Comparison of ENCODE assay signal across 1 cellular context in genomic region chr19:28553005-28553404, GRCh38.
TF ChIP-seq lines count a peak whose summit lies in the region.

No MANE protein-coding gene starts in this region.

TF ChIP-seq in K562, 482 proteins besides CTCF, POLR2A, EP300 and RAD21 (continued from another document and continues in another):
- peak; percentile 48; the same call in 1 of the 2 replicates for TF ChIP-seq TSHZ1 (CRISPR knock-in tag; IDR thresholded peaks at IDR 0.05)
- TF ChIP-seq PBX2 (CRISPR knock-in tag; IDR thresholded peaks at IDR 0.05; ENCODE audit: low read depth): no peak
- peak; percentile 26; the same call in 1 of the 2 replicates for TF ChIP-seq PBX2 (tag; conservative IDR thresholded peaks at IDR 0.05; ENCODE audit: low read depth)
- TF ChIP-seq CHAMP1 (IDR thresholded peaks at IDR 0.05): no peak
- peak; percentile 90 for TF ChIP-seq ZNF316 (IDR thresholded peaks at IDR 0.05)
- no peak for TF ChIP-seq ZNF224 (CRISPR knock-in tag; IDR thresholded peaks at IDR 0.05)
- TF ChIP-seq ZNF655 (CRISPR knock-in tag; IDR thresholded peaks at IDR 0.05): no peak
- no peak for TF ChIP-seq NFIC (IDR thresholded peaks at IDR 0.05)
- TF ChIP-seq CCAR2 (IDR thresholded peaks at IDR 0.05; ENCODE audit: low read depth, low read length): no peak
- peak; percentile 29; the same call in 1 of the 2 replicates for TF ChIP-seq ATF7 (IDR thresholded peaks at IDR 0.05)
- peak; percentile 50; the same call in 1 of the 2 replicates for TF ChIP-seq ZNF75A (CRISPR knock-in tag; IDR thresholded peaks at IDR 0.05)
- TF ChIP-seq SMARCA4 (IDR thresholded peaks at IDR 0.05): peak; percentile 50; the same call in 1 of the 2 replicates
- no peak for TF ChIP-seq WHSC1 (IDR thresholded peaks at IDR 0.05; ENCODE audit: low read length)
- peak; percentile 89 for TF ChIP-seq L3MBTL2 (IDR thresholded peaks at IDR 0.05)
- TF ChIP-seq E2F6 (IDR thresholded peaks at IDR 0.05; ENCODE audit: borderline replicate concordance in 1 of 2, extremely low read depth in 1 of 2, insufficient read depth in 1 of 2, insufficient read length in 1 of 2, low read depth in 1 of 2, low read length in 1 of 2, poor library complexity in 1 of 2, severe bottlenecking in 1 of 2): peak; percentile 23 to 44
- TF ChIP-seq POLR2B (IDR thresholded peaks at IDR 0.05; ENCODE audit: low read depth, partially characterized antibody): no peak
- TF ChIP-seq ZBTB9 (CRISPR knock-in tag; IDR thresholded peaks at IDR 0.05): 0 out of 2 replicates have a peak, but pooled peaks have one; percentile 66
- TF ChIP-seq FOXO4 (CRISPR knock-in tag; IDR thresholded peaks at IDR 0.05): no peak
- TF ChIP-seq ZNF449 (CRISPR knock-in tag; IDR thresholded peaks at IDR 0.05): peak; percentile 77
- TF ChIP-seq CHD2 (IDR thresholded peaks at IDR 0.05; ENCODE audit: low read depth, low read length): no peak
- TF ChIP-seq ELF4 (CRISPR knock-in tag; IDR thresholded peaks at IDR 0.05): 0 out of 2 replicates have a peak, but pooled peaks have one; percentile 32
- TF ChIP-seq ZNF589 (CRISPR knock-in tag; IDR thresholded peaks at IDR 0.05; ENCODE audit: low read depth): peak; percentile 76
- no peak; the same call in 1 of the 2 replicates for TF ChIP-seq RNF2 (IDR thresholded peaks at IDR 0.05)
- no peak for TF ChIP-seq HINFP (tag; conservative IDR thresholded peaks at IDR 0.05; ENCODE audit: low read depth)
- TF ChIP-seq PPARD (CRISPR knock-in tag; IDR thresholded peaks at IDR 0.05): 0 out of 2 replicates have a peak, but pooled peaks have one; percentile 11
- TF ChIP-seq ID3 (CRISPR knock-in tag; IDR thresholded peaks at IDR 0.05): no peak
- TF ChIP-seq ID3 (tag; IDR thresholded peaks at IDR 0.05): peak; percentile 74; the same call in 1 of the 2 replicates
- TF ChIP-seq KLF1 (tag; IDR thresholded peaks at IDR 0.05): no peak
- 0 out of 2 replicates have a peak, but pooled peaks have one; percentile 74 for TF ChIP-seq SMAD3 (CRISPR knock-in tag; conservative IDR thresholded peaks at IDR 0.05)
- no peak for TF ChIP-seq PHF8 (IDR thresholded peaks at IDR 0.05; ENCODE audit: borderline replicate concordance, low read length)
- no peak for TF ChIP-seq FOXA1 (IDR thresholded peaks at IDR 0.05; ENCODE audit: borderline replicate concordance)
- no peak for TF ChIP-seq CEBPG (CRISPR knock-in tag; IDR thresholded peaks at IDR 0.05)
- TF ChIP-seq CEBPG (tag; conservative IDR thresholded peaks at IDR 0.05 in 1 of 2, IDR thresholded peaks at IDR 0.05 in 1 of 2): no peak
- TF ChIP-seq PML (IDR thresholded peaks at IDR 0.05; ENCODE audit: low read length): no peak
- no peak for TF ChIP-seq GABPB1 (CRISPR knock-in tag; IDR thresholded peaks at IDR 0.05)
- no peak for TF ChIP-seq THRAP3 (IDR thresholded peaks at IDR 0.05; ENCODE audit: borderline replicate concordance)
- no peak for TF ChIP-seq SETDB1 (IDR thresholded peaks at IDR 0.05; ENCODE audit: low read length)
- no peak for TF ChIP-seq TARDBP (IDR thresholded peaks at IDR 0.05)
- TF ChIP-seq HOMEZ (CRISPR knock-in tag; IDR thresholded peaks at IDR 0.05): no peak
- peak in 2 of 3 experiments; percentile 26 to 87 for TF ChIP-seq YY1 (IDR thresholded peaks at IDR 0.05; ENCODE audit: borderline replicate concordance in 1 of 3, control insufficient read depth in 1 of 3, extremely low read depth in 1 of 3, insufficient read depth in 3 of 3, insufficient read length in 1 of 3, insufficient replicate concordance in 2 of 3, low read depth in 1 of 3, low read length in 2 of 3)
- 0 out of 2 replicates have a peak, but pooled peaks have one; percentile 29 for TF ChIP-seq ELF2 (CRISPR knock-in tag; IDR thresholded peaks at IDR 0.05)
- TF ChIP-seq NCOR1 (IDR thresholded peaks at IDR 0.05): no peak
- peak in 1 of 2 experiments; percentile 75; a peak in 1 of 3 replicates for TF ChIP-seq CBX3 (IDR thresholded peaks at IDR 0.05; ENCODE audit: borderline replicate concordance in 1 of 2, low read length in 2 of 2)
- TF ChIP-seq KDM5B (IDR thresholded peaks at IDR 0.05; ENCODE audit: insufficient replicate concordance, low read depth, low read length): no peak
- TF ChIP-seq BACH1 (tag; IDR thresholded peaks at IDR 0.05): peak; percentile 77; the same call in 1 of the 2 replicates
